In genomic region chr2:211391206-211391605, GRCh38 we compare ENCODE assay signal across 24 cellular contexts.
DNase-seq lines count a peak whose midpoint lies in the region; ATAC-seq lines count a peak whose summit lies in the region.
"Had no signal": no experiment of that assay in that cellular context is flagged by ENCODE, and none has a peak within 500 bp of the region (broad histone marks: within the 10 kb centered on the region; RNA-seq: fewer than 3 reads in every experiment).

No MANE protein-coding gene starts in this region.

- H3K9ac ChIP-seq in mesendoderm (ENCODE audit: low read length), result no peak overlapping the region

- H3K36me3 ChIP-seq in mesendoderm (ENCODE audit: control insufficient read depth, insufficient read depth, low read length), result no peaks in the 10 kb centered on the region
- H3K36me3 ChIP-seq: breast epithelium, Peyer's patch, stomach, transverse colon had no signal

- H3K27me3 ChIP-seq in mesendoderm (ENCODE audit: insufficient read depth, low read length, poor library complexity), result no peaks in the 10 kb centered on the region
- H3K27me3 ChIP-seq: breast epithelium, Peyer's patch, stomach, transverse colon had no signal

- H3K18ac ChIP-seq in mesendoderm (ENCODE audit: low read length), result no peak overlapping the region

- no peak overlapping the region for H4K5ac ChIP-seq in mesendoderm (ENCODE audit: low read length)

- DNase-seq in NCI-H2171 treated with DMSO at 0.1 percent for 48 hours (lab: John Stamatoyannopoulos, UW) (peak; percentile 6), NCI-H2171 (lab: John Stamatoyannopoulos, UW) (no peak), RPMI8226 (peak; percentile 7), globus pallidus (ENCODE audit: low spot score) (peak; percentile 64), superior temporal gyrus (ENCODE audit: extremely low spot score) (peak; percentile 61), mesendoderm (no peak)
- DNase-seq: activated CD4-positive, alpha-beta T cell treated with anti-CD3 and anti-CD28 coated beads, Interleukin-2, amount 50 U/mL, for 1 hour; activated CD8-positive, alpha-beta memory T cell treated with anti-CD3 and anti-CD28 coated beads, Interleukin-2, amount 10 ng/mL, durations not matched to agents 7 days and 5 days; activated naive CD4-positive, alpha-beta T cell treated with anti-CD3 and anti-CD28 coated beads for 36 hours; AML-193; amniotic stem cell; CD8-positive, alpha-beta memory T cell; cortex of kidney; GF-D8; kidney glomerular epithelial cell; NCI-H446; Peyer's patch; stimulated activated CD8-positive, alpha-beta memory T cell treated with anti-CD3 and anti-CD28 coated beads, Interleukin-4, amount 100 ng/mL, for 48 hours; stomach; transverse colon had no signal

- H3K27ac ChIP-seq in mesendoderm (ENCODE audit: low read depth, low read length), result no peak overlapping the region
- H3K27ac ChIP-seq: breast epithelium, Peyer's patch, stomach, transverse colon had no signal

- no peak overlapping the region for H4K8ac ChIP-seq in mesendoderm (ENCODE audit: low read depth, low read length)

- no peaks in the 10 kb centered on the region for H3K79me1 ChIP-seq in mesendoderm (ENCODE audit: low read length)

- no peak overlapping the region for H3K23ac ChIP-seq in mesendoderm (ENCODE audit: low read length)

- ATAC-seq in GM19351 (IDR thresholded peaks at IDR 0.05; ENCODE audit: unreplicated experiment) (no peak), GM18907 (IDR thresholded peaks at IDR 0.05; ENCODE audit: unreplicated experiment) (no peak)
- ATAC-seq: activated CD8-positive, alpha-beta memory T cell treated with anti-CD3 and anti-CD28 coated beads, Interleukin-2, amount 10 ng/mL, durations not matched to agents 7 days and 5 days had no signal

- H3K79me2 ChIP-seq in mesendoderm (ENCODE audit: control insufficient read depth, insufficient read depth, low read length), result no peaks in the 10 kb centered on the region

- no peak overlapping the region for H2AK5ac ChIP-seq in mesendoderm (ENCODE audit: low read length)

- no peak overlapping the region for H2BK5ac ChIP-seq in mesendoderm (ENCODE audit: low read length)

- no CpG with 5 or more reads among the region's 4 CpGs for WGBS in mesendoderm (ENCODE audit: extremely low coverage, insufficient coverage, low lambda C conversion rate)

- no peak overlapping the region for H3K4me2 ChIP-seq in mesendoderm (ENCODE audit: low read length)

- no peaks in the 10 kb centered on the region for H3K4me1 ChIP-seq in mesendoderm (ENCODE audit: control insufficient read depth, low read depth, low read length)
- H3K4me1 ChIP-seq: breast epithelium, Peyer's patch, stomach, transverse colon had no signal

- H3K4me3 ChIP-seq in mesendoderm (ENCODE audit: low read length), result no peak overlapping the region
- H3K4me3 ChIP-seq: breast epithelium, lung, Peyer's patch, stomach, transverse colon had no signal

- H2BK120ac ChIP-seq in mesendoderm (ENCODE audit: low read depth, low read length), result no peak overlapping the region

- no peak overlapping the region for H3K56ac ChIP-seq in mesendoderm (ENCODE audit: low read length)

- H2BK15ac ChIP-seq in mesendoderm (replicated peaks; ENCODE audit: low read depth), result no peak overlapping the region

- H3K4ac ChIP-seq in mesendoderm (ENCODE audit: low read depth, low read length), result no peak overlapping the region

Comparison
In these comparisons a context has a peak if more than half of its experiments do, and no peak if none do; other contexts are left out.
1. DNase-seq: peak in NCI-H2171 treated with DMSO at 0.1 percent for 48 hours (single experiment), RPMI8226 (single experiment), globus pallidus (single experiment) and superior temporal gyrus (single experiment); none in NCI-H2171 (single experiment) and mesendoderm (single experiment).